ENCODE assay signal across 8 cellular contexts in the genomic region with DNA sequence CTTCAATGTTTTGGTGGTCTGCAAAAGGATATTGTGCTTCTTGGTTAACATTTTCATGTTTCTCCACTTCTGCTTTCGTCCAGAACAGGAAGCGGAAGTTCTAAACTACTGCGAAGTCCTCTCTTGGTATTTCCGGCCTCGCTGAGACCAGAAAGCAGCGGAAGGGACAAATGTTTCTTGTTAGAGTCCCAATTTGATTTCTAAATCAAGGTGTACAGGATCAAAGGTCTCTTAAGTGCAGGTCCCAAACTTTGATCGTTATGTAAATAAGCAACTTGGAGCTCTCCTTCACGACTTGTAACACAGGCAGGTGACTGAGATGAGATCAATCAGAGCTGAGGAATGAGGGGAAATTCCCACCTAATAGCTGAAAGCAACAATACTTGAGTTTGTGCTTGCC. TPM values are rescaled to one million over a fixed set of nuclear protein-coding genes. Genes with fewer than 3 reads are reported as not detected.
DNase-seq lines count a peak whose midpoint lies in the region; ATAC-seq and TF ChIP-seq lines count a peak whose summit lies in the region.

No MANE protein-coding gene starts in this region.

- ATAC-seq in activated T-cell treated with anti-CD3 and anti-CD28 coated beads, Interleukin-2, amount 50 U/mL, for 4 hours = peak; percentile 51 to 56
- peak; percentile 84 for ATAC-seq in HG02870 (IDR thresholded peaks at IDR 0.05; ENCODE audit: unreplicated experiment)
- ATAC-seq in heart right ventricle = peak in 5 of 8 donors; percentile 44 to 75 (median 67)

- H3K9me3 Mint-ChIP-seq in activated T-cell treated with anti-CD3 and anti-CD28 coated beads, Interleukin-2, amount 50 U/mL, for 4 hours = no peaks in the 10 kb centered on the region
- H3K9me3 Mint-ChIP-seq in stimulated activated naive CD8-positive, alpha-beta T cell treated with anti-CD3 and anti-CD28 coated beads, Interleukin-15, Interleukin-2, amounts not matched to agents 100 ng/mL and 50 ng/mL, for 24 hours = peaks cover 11% of the 10 kb centered on the region

- H3K4me1 Mint-ChIP-seq in activated T-cell treated with anti-CD3 and anti-CD28 coated beads, Interleukin-2, amount 50 U/mL, for 4 hours (ENCODE audit: low read depth) = peaks cover 14% of the 10 kb centered on the region
- peaks cover 16% of the 10 kb centered on the region for H3K4me1 Mint-ChIP-seq in stimulated activated naive CD8-positive, alpha-beta T cell treated with anti-CD3 and anti-CD28 coated beads, Interleukin-15, Interleukin-2, amounts not matched to agents 100 ng/mL and 50 ng/mL, for 24 hours (ENCODE audit: low read depth)

- intact Hi-C loops in heart right ventricle (cut with DNase I) = no loop called here

- H3K27ac ChIP-seq in heart right ventricle = peak overlapping the region in 9 of 10 donors; percentile 39 to 90 (median 65)

- no peak for DNase-seq in activated T-cell treated with anti-CD3 and anti-CD28 coated beads, Interleukin-2, amount 50 U/mL, for 4 hours
- DNase-seq in activated T-cell treated with anti-CD3 and anti-CD28 coated beads for 4 hours (no peak), SKM-1 (lab: John Stamatoyannopoulos, UW; ENCODE audit: unreplicated experiment) (peak; percentile 46), heart right ventricle (peak in 1 of 2 donors; percentile 27), NCI-H446 treated with DMSO at 0.1 percent for 48 hours (lab: John Stamatoyannopoulos, UW) (no peak), NCI-H2227 (lab: John Stamatoyannopoulos, UW; ENCODE audit: unreplicated experiment) (no peak)

- H3K27ac Mint-ChIP-seq in stimulated activated naive CD8-positive, alpha-beta T cell treated with anti-CD3 and anti-CD28 coated beads, Interleukin-15, Interleukin-2, amounts not matched to agents 100 ng/mL and 50 ng/mL, for 24 hours = peak overlapping the region; percentile 87

- peaks cover 0 to 21% (median 8%) of the 10 kb centered on the region in 9 donors for H3K4me1 ChIP-seq in heart right ventricle

- H3K36me3 ChIP-seq in heart right ventricle = no peaks in the 10 kb centered on the region

- no peak for TF ChIP-seq CTCF in heart right ventricle (IDR thresholded peaks at IDR 0.05)

- peak overlapping the region in 6 of 10 donors; percentile 9 to 38 (median 22) for H3K4me3 ChIP-seq in heart right ventricle

- peaks cover 2% of the 10 kb centered on the region for H3K36me3 Mint-ChIP-seq in activated T-cell treated with anti-CD3 and anti-CD28 coated beads, Interleukin-2, amount 50 U/mL, for 4 hours (ENCODE audit: insufficient read depth)
- H3K36me3 Mint-ChIP-seq in stimulated activated naive CD8-positive, alpha-beta T cell treated with anti-CD3 and anti-CD28 coated beads, Interleukin-15, Interleukin-2, amounts not matched to agents 100 ng/mL and 50 ng/mL, for 24 hours (ENCODE audit: low read depth) = peaks cover 11% of the 10 kb centered on the region

- H3K9me3 ChIP-seq in heart right ventricle = no peaks in the 10 kb centered on the region

- peak overlapping the region; percentile 82 for H3K4me3 Mint-ChIP-seq in activated T-cell treated with anti-CD3 and anti-CD28 coated beads, Interleukin-2, amount 50 U/mL, for 4 hours
- peak overlapping the region; percentile 77 for H3K4me3 Mint-ChIP-seq in stimulated activated naive CD8-positive, alpha-beta T cell treated with anti-CD3 and anti-CD28 coated beads, Interleukin-15, Interleukin-2, amounts not matched to agents 100 ng/mL and 50 ng/mL, for 24 hours

- WGBS in heart right ventricle, 2 donors = 52 to 53% methylated on average over 8 of the region's 8 CpGs

- H3K27me3 ChIP-seq in heart right ventricle = no peaks in the 10 kb centered on the region

- H3K27me3 Mint-ChIP-seq in activated T-cell treated with anti-CD3 and anti-CD28 coated beads, Interleukin-2, amount 50 U/mL, for 4 hours (ENCODE audit: low read depth) = peaks cover 20% of the 10 kb centered on the region
- no peaks in the 10 kb centered on the region for H3K27me3 Mint-ChIP-seq in stimulated activated naive CD8-positive, alpha-beta T cell treated with anti-CD3 and anti-CD28 coated beads, Interleukin-15, Interleukin-2, amounts not matched to agents 100 ng/mL and 50 ng/mL, for 24 hours

RNA-seq across cellular contexts. Expression of gene HMCN1, which starts 40.1 kb away (rescaled TPM):
- under 1 TPM; under 0.01 to 0.03 (median 0.03) TPM for total RNA-seq in activated T-cell treated with anti-CD3 and anti-CD28 coated beads, Interleukin-2, amount 50 U/mL, for 4 hours
- total RNA-seq in heart right ventricle = 10 to 100 TPM in 4 of 10 donors, 1 to 10 TPM in 6; 4.6 to 12.4 (median 8.0) TPM
- polyA plus RNA-seq in heart right ventricle = 1 to 10 TPM; 3.4 to 5.9 TPM

Comparison
In these comparisons a context has a peak if more than half of its experiments do, and no peak if none do; other contexts are left out.
1. RNA of gene HMCN1, which starts 40.1 kb away (total RNA-seq): 4.6 to 12.4 TPM in heart right ventricle; under 0.01 to 0.03 TPM in activated T-cell treated with anti-CD3 and anti-CD28 coated beads, Interleukin-2, amount 50 U/mL, for 4 hours; every median in the first group is over 4 times any median in the second.
2. Peak in every context shown above with its lines, with median percentiles within 50 percentile points of each other: ATAC-seq.